1 cellular context compared by ENCODE assay signal in genomic region chr12:14952295-14952995, GRCh38.
A peak's percentile ranks its signal among the peaks of the same experiment; 100 is the strongest.
TF ChIP-seq lines count a peak whose summit lies in the region.

No MANE protein-coding gene starts in this region.

TF ChIP-seq in SK-N-SH, 30 proteins besides CTCF, POLR2A, EP300 and RAD21 (continued from another document):
- TF ChIP-seq, protein P1, sequence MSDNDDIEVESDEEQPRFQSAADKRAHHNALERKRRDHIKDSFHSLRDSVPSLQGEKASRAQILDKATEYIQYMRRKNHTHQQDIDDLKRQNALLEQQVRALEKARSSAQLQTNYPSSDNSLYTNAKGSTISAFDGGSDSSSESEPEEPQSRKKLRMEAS (IDR thresholded peaks at IDR 0.05; ENCODE audit: low read depth): 0 out of 2 replicates have a peak, but pooled peaks have one; percentile 30
- TF ChIP-seq FOSL2 (IDR thresholded peaks at IDR 0.05; ENCODE audit: borderline replicate concordance, low read depth) (peak; percentile 61; the same call in 1 of the 2 replicates), PBX3 (IDR thresholded peaks at IDR 0.05) (peak; percentile 7; the same call in 1 of the 2 replicates), FOXM1 (IDR thresholded peaks at IDR 0.05; ENCODE audit: low read depth) (no peak), REST (IDR thresholded peaks at IDR 0.05; ENCODE audit: low read depth, low read length) (no peak), JUND (IDR thresholded peaks at IDR 0.05) (peak; percentile 54), ELF1 (IDR thresholded peaks at IDR 0.05) (peak; percentile 50; the same call in 1 of the 2 replicates), TCF12 (IDR thresholded peaks at IDR 0.05) (peak; percentile 28; the same call in 1 of the 2 replicates)
